In the genomic region with DNA sequence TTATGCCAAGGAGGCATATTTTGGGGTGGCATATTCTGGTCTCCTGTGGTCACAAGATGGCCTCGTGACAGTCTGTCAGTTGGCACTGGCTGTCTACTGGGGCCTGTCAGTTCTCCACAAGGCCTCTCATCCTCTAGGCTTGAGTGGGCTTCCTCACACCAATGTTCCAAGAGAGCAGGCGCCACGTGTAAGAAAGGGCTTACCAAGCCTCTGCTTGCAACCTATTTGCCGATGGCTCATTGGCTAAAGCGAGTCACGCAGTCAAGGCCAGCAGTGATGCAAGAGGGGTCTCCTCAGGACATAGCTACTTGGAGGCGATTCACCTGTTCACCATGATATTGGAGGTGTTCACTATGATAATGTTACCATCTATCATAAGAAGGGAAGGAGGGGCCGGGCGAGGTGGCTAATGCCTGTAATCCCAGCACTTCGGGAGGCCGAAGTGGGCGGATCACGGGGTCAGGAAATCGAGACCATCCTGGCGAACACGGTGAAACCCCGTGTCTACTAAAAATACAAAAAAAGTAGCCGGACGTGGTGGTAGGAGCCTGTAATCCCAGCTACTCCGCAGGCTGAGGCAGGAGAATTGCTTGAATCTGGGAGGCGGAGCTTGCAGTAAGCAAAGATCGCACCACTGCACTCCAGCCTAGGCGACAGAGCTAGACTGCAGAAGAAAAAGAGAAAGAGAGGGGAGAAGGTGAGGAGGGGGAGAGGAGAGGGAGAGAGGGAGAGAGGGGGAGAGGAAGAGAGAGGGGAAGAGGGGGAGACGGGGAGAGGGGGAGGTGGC, we compare ENCODE assay signal across 11 cellular contexts. TPM values are rescaled to one million over a fixed set of nuclear protein-coding genes. Genes with fewer than 3 reads are reported as not detected.
DNase-seq lines count a peak whose midpoint lies in the region; ATAC-seq, FAIRE-seq and TF ChIP-seq lines count a peak whose summit lies in the region.
"Had no signal": no experiment of that assay in that cellular context is flagged by ENCODE, and none has a peak within 500 bp of the region (broad histone marks: within the 10 kb centered on the region; RNA-seq: fewer than 3 reads in every experiment).

No MANE protein-coding gene starts in this region.

- TF ChIP-seq POLR2A in gastroesophageal sphincter (IDR thresholded peaks at IDR 0.05), result no peak
- no peak for TF ChIP-seq POLR2A in GM12891 (IDR thresholded peaks at IDR 0.05; ENCODE audit: low read depth, low read length)

- peak overlapping the region; percentile 43 for H3K4me3 Mint-ChIP-seq in stimulated activated effector memory CD8-positive, alpha-beta T cell treated with anti-CD3 and anti-CD28 coated beads, Interleukin-12 subunit alpha, Interleukin-12 subunit beta, amount 100 ng/mL, for 72 hours

- peaks cover 0 to 5% (median 0%) of the 10 kb centered on the region in 3 donors for H3K4me1 ChIP-seq in gastroesophageal sphincter

- H3K4me1 Mint-ChIP-seq in stimulated activated effector memory CD8-positive, alpha-beta T cell treated with anti-CD3 and anti-CD28 coated beads, Interleukin-12 subunit alpha, Interleukin-12 subunit beta, amount 100 ng/mL, for 72 hours, result peaks cover 9% of the 10 kb centered on the region

- no peak for FAIRE-seq in GM12891 (lab: Jason Lieb, UNC)

- no peak for TF ChIP-seq EP300 in gastroesophageal sphincter (IDR thresholded peaks at IDR 0.05)

- DNase-seq in NCI-H82 (lab: John Stamatoyannopoulos, UW), result peak; percentile 60
- DNase-seq in NCI-H82 treated with DMSO at 0.1 percent for 48 hours (lab: John Stamatoyannopoulos, UW; ENCODE audit: unreplicated experiment), result no peak
- no peak for DNase-seq in stimulated activated effector memory CD8-positive, alpha-beta T cell treated with anti-CD3 and anti-CD28 coated beads, Interleukin-12 subunit alpha, Interleukin-12 subunit beta, amount 100 ng/mL, for 72 hours (ENCODE audit: low spot score in 2 of 2)
- no peak for DNase-seq in T1000 (lab: John Stamatoyannopoulos, UW)
- DNase-seq in NCI-H1105 treated with DMSO at 0.1 percent for 48 hours (lab: John Stamatoyannopoulos, UW), result no peak
- no peak for DNase-seq in GM12891 (ENCODE audit: insufficient read length, low spot score)
- DNase-seq: NCI-H1930 had no signal

- H3K9me3 ChIP-seq in gastroesophageal sphincter, result no peaks in the 10 kb centered on the region

- no peak for ATAC-seq in gastroesophageal sphincter
- ATAC-seq in stimulated activated effector memory CD8-positive, alpha-beta T cell treated with anti-CD3 and anti-CD28 coated beads, Interleukin-12 subunit alpha, Interleukin-12 subunit beta, amount 100 ng/mL, for 72 hours, result no peak
- ATAC-seq: esophagus mucosa had no signal

- H3K4me3 ChIP-seq in WI38 (ENCODE audit: low read depth, low read length) (peak overlapping the region; percentile 43), gastroesophageal sphincter (peak overlapping the region; percentile 40 to 41)

- peak overlapping the region in 1 of 4 donors; percentile 74 for H3K27ac ChIP-seq in gastroesophageal sphincter
- H3K27ac ChIP-seq: HL-60 had no signal

- 73 to 81% methylated on average over 4 to 19 of the region's 24 CpGs for WGBS in gastroesophageal sphincter (ENCODE audit: low coverage in 1 of 2), 2 donors

- no peaks in the 10 kb centered on the region for H3K27me3 ChIP-seq in gastroesophageal sphincter

- no peaks in the 10 kb centered on the region for H3K36me3 ChIP-seq in gastroesophageal sphincter

- no peaks in the 10 kb centered on the region for H3K9me3 Mint-ChIP-seq in stimulated activated effector memory CD8-positive, alpha-beta T cell treated with anti-CD3 and anti-CD28 coated beads, Interleukin-12 subunit alpha, Interleukin-12 subunit beta, amount 100 ng/mL, for 72 hours

- no peaks in the 10 kb centered on the region for H3K36me3 Mint-ChIP-seq in stimulated activated effector memory CD8-positive, alpha-beta T cell treated with anti-CD3 and anti-CD28 coated beads, Interleukin-12 subunit alpha, Interleukin-12 subunit beta, amount 100 ng/mL, for 72 hours

- TF ChIP-seq CTCF in WI38 (IDR thresholded peaks at IDR 0.05; ENCODE audit: low read depth, low read length) (no peak), gastroesophageal sphincter (IDR thresholded peaks at IDR 0.05) (no peak)

- H3K27ac Mint-ChIP-seq in stimulated activated effector memory CD8-positive, alpha-beta T cell treated with anti-CD3 and anti-CD28 coated beads, Interleukin-12 subunit alpha, Interleukin-12 subunit beta, amount 100 ng/mL, for 72 hours, result peak overlapping the region; percentile 29

TF ChIP-seq in GM12891, 5 proteins besides CTCF, POLR2A, EP300 and RAD21:
- TF ChIP-seq PAX5 (IDR thresholded peaks at IDR 0.05; ENCODE audit: insufficient read depth, low read length, severe bottlenecking), result no peak
- TF ChIP-seq SPI1 (IDR thresholded peaks at IDR 0.05; ENCODE audit: low read depth, low read length), result no peak
- no peak for TF ChIP-seq POLR2AphosphoS5 (IDR thresholded peaks at IDR 0.05; ENCODE audit: low read depth, low read length)
- TF ChIP-seq TAF1 (IDR thresholded peaks at IDR 0.05; ENCODE audit: low read depth, low read length), result no peak
- TF ChIP-seq POU2F2 (IDR thresholded peaks at IDR 0.05; ENCODE audit: low read depth, low read length), result no peak

RNA-seq across cellular contexts. Expression of a gene that starts 35.3 kb away (rescaled TPM):
- 1 to 10 TPM in 1 of 4 donors, not detected in 3; 2.5 TPM for total RNA-seq in gastroesophageal sphincter
- 1.8 TPM for polyA plus RNA-seq in GM12891 (2012; ENCODE audit: low read depth, missing spikeins)

RNA-seq across cellular contexts. Expression of a gene that starts 35.7 kb away (rescaled TPM):
- total RNA-seq in gastroesophageal sphincter, result 10 to 100 TPM in 3 of 4 donors, 1 to 10 TPM in 1; 9.4 to 14.6 (median 12.5) TPM
- 17.4 TPM for polyA plus RNA-seq in GM12891 (2012; ENCODE audit: low read depth, missing spikeins)
